ENCODE assay signal across 11 cellular contexts in genomic region chr3:9380014-9380413, GRCh38.
"Had no signal": no experiment of that assay in that cellular context is flagged by ENCODE, and none has a peak within 500 bp of the region (broad histone marks: within the 10 kb centered on the region; RNA-seq: fewer than 3 reads in every experiment).

No MANE protein-coding gene starts in this region.

- DNase-seq: activated CD4-positive, alpha-beta T cell treated with anti-CD3 and anti-CD28 coated beads, Interleukin-2, amount 10 ng/mL, durations not matched to agents 7 days and 5 days; activated naive CD4-positive, alpha-beta T cell treated with anti-CD3 and anti-CD28 coated beads, Interleukin-2, amount 50 U/mL, for 16 hours; amniotic stem cell; body of pancreas; central memory CD4-positive, alpha-beta T cell; cortex of kidney; effector memory CD4-positive, alpha-beta T cell; stimulated activated CD4-positive, alpha-beta T cell treated with anti-CD3 and anti-CD28 coated beads, Interleukin-12 subunit alpha, Interleukin-12 subunit beta, amount 100 ng/mL, for 4 hours; stimulated activated naive CD4-positive, alpha-beta T cell treated with Interleukin-2 at 50 U/mL for 16 hours; trophoblast cell had no signal

- H3K27me3 Mint-ChIP-seq: activated CD4-positive, alpha-beta T cell treated with anti-CD3 and anti-CD28 coated beads, Interleukin-2, amount 10 ng/mL, durations not matched to agents 7 days and 5 days; natural killer cell treated with Interleukin-12 subunit alpha and Interleukin-12 subunit beta and Interleukin-15 and Interleukin-18, amount 100 ng/mL, for 72 hours had no signal

- H3K27ac Mint-ChIP-seq: activated CD4-positive, alpha-beta T cell treated with anti-CD3 and anti-CD28 coated beads, Interleukin-2, amount 10 ng/mL, durations not matched to agents 7 days and 5 days had no signal

- H3K4me3 Mint-ChIP-seq: activated CD4-positive, alpha-beta T cell treated with anti-CD3 and anti-CD28 coated beads, Interleukin-2, amount 10 ng/mL, durations not matched to agents 7 days and 5 days; natural killer cell treated with Interleukin-12 subunit alpha and Interleukin-12 subunit beta and Interleukin-15 and Interleukin-18, amount 100 ng/mL, for 72 hours had no signal

- H3K9me3 Mint-ChIP-seq: activated CD4-positive, alpha-beta T cell treated with anti-CD3 and anti-CD28 coated beads, Interleukin-2, amount 10 ng/mL, durations not matched to agents 7 days and 5 days; natural killer cell treated with Interleukin-12 subunit alpha and Interleukin-12 subunit beta and Interleukin-15 and Interleukin-18, amount 100 ng/mL, for 72 hours had no signal
